ENCODE assay signal across 8 cellular contexts in genomic region chr19:344625-345319, GRCh38. TPM values are rescaled to one million over a fixed set of nuclear protein-coding genes. Genes with fewer than 3 reads are reported as not detected.
DNase-seq lines count a peak whose midpoint lies in the region; ATAC-seq, FAIRE-seq and TF ChIP-seq lines count a peak whose summit lies in the region.

A gene with protein sequence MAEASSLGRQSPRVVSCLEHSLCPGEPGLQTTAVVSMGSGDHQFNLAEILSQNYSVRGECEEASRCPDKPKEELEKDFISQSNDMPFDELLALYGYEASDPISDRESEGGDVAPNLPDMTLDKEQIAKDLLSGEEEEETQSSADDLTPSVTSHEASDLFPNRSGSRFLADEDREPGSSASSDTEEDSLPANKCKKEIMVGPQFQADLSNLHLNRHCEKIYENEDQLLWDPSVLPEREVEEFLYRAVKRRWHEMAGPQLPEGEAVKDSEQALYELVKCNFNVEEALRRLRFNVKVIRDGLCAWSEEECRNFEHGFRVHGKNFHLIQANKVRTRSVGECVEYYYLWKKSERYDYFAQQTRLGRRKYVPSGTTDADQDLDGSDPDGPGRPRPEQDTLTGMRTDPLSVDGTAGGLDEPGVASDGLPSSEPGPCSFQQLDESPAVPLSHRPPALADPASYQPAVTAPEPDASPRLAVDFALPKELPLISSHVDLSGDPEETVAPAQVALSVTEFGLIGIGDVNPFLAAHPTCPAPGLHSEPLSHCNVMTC (minus strand): TSS chr19:344796. CDS start chr19:344782, 14 bp downstream.

- POLR2A ChIA-PET in AG04450 (lab: Yijun Ruan, JAX) = no interaction called here
- POLR2A ChIA-PET in endothelial cell of umbilical vein (lab: Charles Lee) = no interaction called here

- FAIRE-seq in endothelial cell of umbilical vein (lab: Jason Lieb, UNC) = peak; percentile 89

- H3K36me3 Mint-ChIP-seq in mesothelial cell of epicardium = peaks cover 6% of the 10 kb centered on the region

- H3K4me2 ChIP-seq in endothelial cell of umbilical vein (ENCODE audit: insufficient read depth, low read length) = peak within 1 kb of the TSS; percentile 88

- peaks cover 43% of the 10 kb centered on the region for H3K79me2 ChIP-seq in endothelial cell of umbilical vein (ENCODE audit: control insufficient read depth, insufficient read depth, low read length)

- H3K9me3 ChIP-seq in AG04450 (ENCODE audit: control insufficient read depth, insufficient read depth, low read length) = peaks cover 7% of the 10 kb centered on the region
- H3K9me3 ChIP-seq in endothelial cell of umbilical vein (replicated peaks; ENCODE audit: control insufficient read depth, insufficient read depth, low read length) = no peaks in the 10 kb centered on the region

- intact Hi-C loops in endothelial cell of umbilical vein (cut with micrococcal nuclease) = loop anchor here (5.0 to 10.0 kb wide), 2 partner anchors 50 to 143 kb away; partner anchors contain the start of gene PLPP2

- no TSS peak for BruUV-seq in endothelial cell of umbilical vein (replicated peaks; lab: Mats Ljungman, UMichigan)

- H3K27ac ChIP-seq in AG04450 (ENCODE audit: low read depth, low read length) = peak within 1 kb of the TSS; percentile 65
- peak within 1 kb of the TSS; percentile 63 for H3K27ac ChIP-seq in endothelial cell of umbilical vein (ENCODE audit: insufficient read depth, low read depth, low read length)

- peak within 1 kb of the TSS; percentile 71 for H3K4me3 Mint-ChIP-seq in mesothelial cell of epicardium

- no peaks in the 10 kb centered on the region for H3K9me1 ChIP-seq in endothelial cell of umbilical vein (replicated peaks; ENCODE audit: control insufficient read depth, extremely low read depth, insufficient read depth, low read length)

- peak; percentile 16 for DNase-seq in AG04450 (ENCODE audit: low read depth, low spot score)
- peak; percentile 12 for DNase-seq in NOMO-1 treated with dmso at 0.1 percent for 144 hours (lab: John Stamatoyannopoulos, UW; ENCODE audit: unreplicated experiment)
- DNase-seq in activated CD8-positive, alpha-beta memory T cell treated with anti-CD3 and anti-CD28 coated beads, Interleukin-2, amount 50 U/mL, for 4 hours = peak; percentile 90
- DNase-seq in endothelial cell of umbilical vein (ENCODE audit: low read depth, low spot score) = peak; percentile 74
- DNase-seq in mesothelial cell of epicardium (ENCODE audit: low spot score in 2 of 2, unreplicated experiment in 2 of 2) = peak; percentile 79 to 97
- peak; percentile 92 for DNase-seq in stimulated activated CD8-positive, alpha-beta memory T cell treated with anti-CD3 and anti-CD28 coated beads, Interleukin-15, amount 100 ng/mL, for 24 hours (ENCODE audit: low read depth)

- no peaks in the 10 kb centered on the region for H4K20me1 ChIP-seq in endothelial cell of umbilical vein (replicated peaks; ENCODE audit: control insufficient read depth, extremely low read depth, insufficient read depth, low read length)

- H3K36me3 ChIP-seq in endothelial cell of umbilical vein (ENCODE audit: control insufficient read depth in 2 of 2, extremely low read depth in 1 of 2, insufficient read depth in 2 of 2, low read length in 2 of 2) = no peaks in the 10 kb centered on the region

- H3K27ac Mint-ChIP-seq in mesothelial cell of epicardium = peak within 1 kb of the TSS; percentile 74

- peak within 1 kb of the TSS; percentile 59 for H2AFZ ChIP-seq in endothelial cell of umbilical vein (ENCODE audit: low read depth, low read length)

- H3K9me3 Mint-ChIP-seq in mesothelial cell of epicardium = peaks cover 10% of the 10 kb centered on the region

- H3K4me3 ChIP-seq in AG04450 (ENCODE audit: low read depth, low read length) = peak within 1 kb of the TSS; percentile 71
- peak within 1 kb of the TSS; percentile 73 to 89 (median 75) for H3K4me3 ChIP-seq in endothelial cell of umbilical vein (replicated peaks in 1 of 3; ENCODE audit: insufficient read depth in 1 of 3, low read depth in 1 of 3, low read length in 3 of 3)

- no peaks in the 10 kb centered on the region for H3K27me3 Mint-ChIP-seq in mesothelial cell of epicardium (ENCODE audit: low read depth)

- TF ChIP-seq CTCF in AG04450 (IDR thresholded peaks at IDR 0.05; ENCODE audit: low read depth, low read length) (no peak), endothelial cell of umbilical vein (IDR thresholded peaks at IDR 0.05; ENCODE audit: extremely low read depth in 1 of 2, insufficient read depth in 1 of 2, low read depth in 1 of 2, low read length in 2 of 2) (no peak), mesothelial cell of epicardium (IDR thresholded peaks at IDR 0.05; ENCODE audit: unreplicated experiment) (no peak)

- H3K4me1 ChIP-seq in endothelial cell of umbilical vein (ENCODE audit: control insufficient read depth, extremely low read depth, insufficient read depth, low read length) = peaks cover 39% of the 10 kb centered on the region

- TF ChIP-seq POLR2A in endothelial cell of umbilical vein (IDR thresholded peaks at IDR 0.05; ENCODE audit: low read depth, low read length) = no peak

- ATAC-seq in GM18907 (IDR thresholded peaks at IDR 0.05; ENCODE audit: unreplicated experiment) (peak; percentile 69), HG03342 (IDR thresholded peaks at IDR 0.05; ENCODE audit: unreplicated experiment) (peak; percentile 75)

- H3K27me3 ChIP-seq in AG04450 (ENCODE audit: control insufficient read depth, insufficient read depth, low read length) (no peaks in the 10 kb centered on the region), endothelial cell of umbilical vein (ENCODE audit: control insufficient read depth in 2 of 2, insufficient read depth in 2 of 2, low read length in 2 of 2) (no peaks in the 10 kb centered on the region)

- H3K9ac ChIP-seq in endothelial cell of umbilical vein (replicated peaks; ENCODE audit: extremely low read depth, insufficient read depth, low read length) = peak within 1 kb of the TSS; percentile 84

- H3K4me1 Mint-ChIP-seq in mesothelial cell of epicardium = peaks cover 36% of the 10 kb centered on the region

- dilution Hi-C loops in endothelial cell of umbilical vein (cut with MboI; ENCODE audit: extremely low pct_ligation_motif_present, low sequenced_read_pairs) = no loop called here

- CTCF ChIA-PET in AG04450 (lab: Charles Lee) (interaction anchor here (1.9 kb wide), 1 partner anchor 162 kb away, joined by 5 read pairs; no protein-coding TSS in a partner anchor), endothelial cell of umbilical vein (lab: Charles Lee) (no interaction called here)

TF ChIP-seq in endothelial cell of umbilical vein, 7 proteins besides CTCF, POLR2A, EP300 and RAD21:
- TF ChIP-seq GATA2 (IDR thresholded peaks at IDR 0.05; ENCODE audit: insufficient read depth, insufficient read length, low read depth, low read length) (no peak), JUN (IDR thresholded peaks at IDR 0.05; ENCODE audit: borderline replicate concordance, insufficient read depth, insufficient read length, low read depth) (no peak), EZH2 (IDR thresholded peaks at IDR 0.05; ENCODE audit: borderline replicate concordance, low read depth, low read length, severe bottlenecking) (no peak), MYC (IDR thresholded peaks at IDR 0.05; ENCODE audit: low read depth, low read length) (no peak), FOS (IDR thresholded peaks at IDR 0.05; ENCODE audit: borderline replicate concordance, insufficient read depth, low read length) (no peak), POLR2AphosphoS5 (IDR thresholded peaks at IDR 0.05; ENCODE audit: insufficient read depth, low read depth, low read length) (peak; percentile 61)
- TF ChIP-seq, protein P1, sequence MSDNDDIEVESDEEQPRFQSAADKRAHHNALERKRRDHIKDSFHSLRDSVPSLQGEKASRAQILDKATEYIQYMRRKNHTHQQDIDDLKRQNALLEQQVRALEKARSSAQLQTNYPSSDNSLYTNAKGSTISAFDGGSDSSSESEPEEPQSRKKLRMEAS (IDR thresholded peaks at IDR 0.05; ENCODE audit: insufficient read depth, insufficient read length) = peak; percentile 92

RNA-seq across cellular contexts. Expression of the gene that starts here (rescaled TPM):
- 14.5 and 25.5 TPM in 2 replicates for polyA plus RNA-seq in AG04450 (2011; rRNA removed)
- polyA minus RNA-seq in AG04450 (2011; rRNA and poly(A)+ RNA removed) = 73.8 and 94.2 TPM in 2 replicates
- total RNA-seq in endothelial cell of umbilical vein = 41.7 and 44.9 TPM in 2 replicates
- 20.3 and 26.8 TPM in 2 replicates for polyA plus RNA-seq in endothelial cell of umbilical vein
- 17.4 and 20.3 TPM in 2 replicates for polyA plus RNA-seq in endothelial cell of umbilical vein (2011; cell fraction: cytosol; rRNA removed)
- polyA plus RNA-seq in endothelial cell of umbilical vein (2011; cell fraction: nucleus; rRNA removed) = 54.6 and 69.8 TPM in 2 replicates
- polyA plus RNA-seq in endothelial cell of umbilical vein (2012) = 44.8 and 55.7 TPM in 2 replicates
- polyA minus RNA-seq in endothelial cell of umbilical vein = 70.1 and 74.1 TPM in 2 replicates
- polyA minus RNA-seq in endothelial cell of umbilical vein (2011; cell fraction: cytosol; rRNA and poly(A)+ RNA removed) = 7.3 TPM
- 35.1 and 41.4 TPM in 2 replicates for polyA minus RNA-seq in endothelial cell of umbilical vein (2011; cell fraction: nucleus; rRNA and poly(A)+ RNA removed)
- total RNA-seq in mesothelial cell of epicardium = 47.1 to 50.5 TPM (median 47.6 TPM) in 3 replicates

Comparison
In these comparisons a context has a peak if more than half of its experiments do, and no peak if none do; other contexts are left out.
1. Peak in every context shown above with its lines: DNase-seq, ATAC-seq, H3K4me3 ChIP-seq and H3K27ac ChIP-seq.
2. DNase-seq: peak in every context shown above with its lines; median percentile 92 in stimulated activated CD8-positive, alpha-beta memory T cell treated with anti-CD3 and anti-CD28 coated beads, Interleukin-15, amount 100 ng/mL, for 24 hours; 90 in activated CD8-positive, alpha-beta memory T cell treated with anti-CD3 and anti-CD28 coated beads, Interleukin-2, amount 50 U/mL, for 4 hours; 88 in mesothelial cell of epicardium; 74 in endothelial cell of umbilical vein; 16 in AG04450; 12 in NOMO-1 treated with dmso at 0.1 percent for 144 hours.